Comparison of ENCODE assay signal across 24 cellular contexts in genomic region chr10:3366043-3366442, GRCh38.
"Had no signal": no experiment of that assay in that cellular context is flagged by ENCODE, and none has a peak within 500 bp of the region (broad histone marks: within the 10 kb centered on the region; RNA-seq: fewer than 3 reads in every experiment).

No MANE protein-coding gene starts in this region.

- H3K4me3 Mint-ChIP-seq: naive B cell, nephron had no signal

- H3K27me3 ChIP-seq: dorsolateral prefrontal cortex, esophagus muscularis mucosa, gastroesophageal sphincter, pancreas, upper lobe of left lung, uterus had no signal

- H3K4me1 ChIP-seq: esophagus muscularis mucosa, gastroesophageal sphincter, uterus had no signal

- H3K27me3 Mint-ChIP-seq: progenitor cell of endocrine pancreas had no signal

- H3K27ac Mint-ChIP-seq: naive B cell, nephron, progenitor cell of endocrine pancreas had no signal

- H3K27ac ChIP-seq: dorsolateral prefrontal cortex, epithelial cell of prostate, esophagus muscularis mucosa, gastroesophageal sphincter, upper lobe of left lung, uterus had no signal

- ATAC-seq: gastroesophageal sphincter, left cardiac atrium, left ventricle myocardium superior, right cardiac atrium had no signal

- H3K36me3 ChIP-seq: esophagus muscularis mucosa, gastroesophageal sphincter, pancreas, upper lobe of left lung, uterus had no signal

- H3K4me2 ChIP-seq: smooth muscle cell had no signal

- H3K4me1 Mint-ChIP-seq: naive B cell had no signal

- H3K9me3 ChIP-seq: esophagus muscularis mucosa, pancreas, uterus had no signal

- H3K4me3 ChIP-seq: dorsolateral prefrontal cortex, esophagus muscularis mucosa, gastroesophageal sphincter, lung, pancreas, smooth muscle cell, upper lobe of left lung, uterus had no signal

- DNase-seq: cortex of kidney; dorsolateral prefrontal cortex; effector memory CD4-positive, alpha-beta T cell; foreskin fibroblast; kidney; left cardiac atrium; left ventricle myocardium superior; mesenchymal stem cell; midbrain; naive B cell; occipital lobe; pancreas; right cardiac atrium; stimulated activated CD4-positive, alpha-beta T cell treated with anti-CD3 and anti-CD28 coated beads, Interleukin-2, amount 100 ng/mL, for 48 hours; stimulated activated naive CD4-positive, alpha-beta T cell treated with Interleukin-2 at 50 U/mL for 16 hours; upper lobe of left lung; uterus had no signal
